9 cellular contexts compared by ENCODE assay signal in the genomic region with DNA sequence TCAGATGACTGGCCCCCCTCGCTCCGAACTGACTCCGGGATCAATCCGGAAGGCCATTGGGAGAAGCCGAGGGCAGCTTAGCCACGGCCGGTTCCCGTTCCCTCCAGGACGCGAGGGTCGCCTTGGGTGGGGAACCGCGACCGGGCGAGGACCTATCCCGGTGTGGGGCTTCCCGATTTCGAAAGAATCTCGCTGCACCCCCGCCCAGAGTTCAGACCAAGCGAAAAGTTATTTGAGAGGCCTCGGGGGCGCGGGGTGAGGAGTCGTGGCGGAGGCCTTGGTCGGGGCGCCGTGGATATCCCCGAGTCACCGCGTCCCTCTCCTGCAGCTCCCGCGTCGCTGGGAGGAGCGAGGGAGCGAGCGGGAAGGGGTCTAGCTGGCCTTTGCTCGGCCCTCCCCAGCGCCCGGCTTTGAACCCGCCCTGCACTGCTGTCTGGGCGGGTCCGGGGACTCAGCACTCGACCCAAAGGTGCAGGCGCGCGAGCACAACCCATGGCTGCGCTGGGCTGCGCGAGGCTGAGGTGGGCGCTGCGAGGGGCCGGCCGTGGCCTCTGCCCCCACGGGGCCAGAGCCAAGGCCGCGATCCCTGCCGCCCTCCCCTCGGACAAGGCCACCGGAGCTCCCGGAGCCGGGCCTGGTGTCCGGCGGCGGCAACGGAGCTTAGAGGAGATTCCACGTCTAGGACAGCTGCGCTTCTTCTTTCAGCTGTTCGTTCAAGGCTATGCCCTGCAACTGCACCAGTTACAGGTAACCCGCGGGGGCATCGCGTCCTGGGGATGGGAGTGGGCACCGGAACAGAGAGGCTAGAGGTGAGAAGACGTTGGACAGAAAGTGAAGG. TPM values are rescaled to one million over a fixed set of nuclear protein-coding genes. Genes with fewer than 3 reads are reported as not detected.
DNase-seq lines count a peak whose midpoint lies in the region; ATAC-seq, FAIRE-seq and TF ChIP-seq lines count a peak whose summit lies in the region.
"Had no signal": no experiment of that assay in that cellular context is flagged by ENCODE, and none has a peak within 500 bp of the region (broad histone marks: within the 10 kb centered on the region; RNA-seq: fewer than 3 reads in every experiment).

A gene (plus strand): TSS at position 457 of the 838 bp plus-strand sequence. CDS start 36 bp downstream, at position 493.

- H3K9me3 Mint-ChIP-seq in endodermal cell = peaks cover 9% of the 10 kb centered on the region

- peak within 1 kb of the TSS; percentile 75 for H3K9ac ChIP-seq in endodermal cell (ENCODE audit: extremely low read depth, low read length, poor library complexity, severe bottlenecking)

- peak within 1 kb of the TSS; percentile 81 for H3K4me3 Mint-ChIP-seq in endodermal cell

- H3K9me3 ChIP-seq in endodermal cell (ENCODE audit: control insufficient read depth, low read length) = peaks cover 12% of the 10 kb centered on the region

- peaks cover 2% of the 10 kb centered on the region for H3K4me1 ChIP-seq in endodermal cell (ENCODE audit: control insufficient read depth, insufficient read depth, low read length)

- no peak for FAIRE-seq in HTR-8/SVneo (lab: Jason Lieb, UNC)
- FAIRE-seq: colon had no signal

- WGBS in endodermal cell (ENCODE audit: insufficient coverage in 1 of 2, insufficient read length in 1 of 2), 2 experiments = 3 to 4% methylated on average over 28 to 76 of the region's 76 CpGs

- POLR2A ChIA-PET in BJ (lab: Charles Lee) = no interaction called here

- peak within 1 kb of the TSS; percentile 86 for H3K27ac Mint-ChIP-seq in endodermal cell

- TF ChIP-seq CTCF in BJ (IDR thresholded peaks at IDR 0.05; ENCODE audit: insufficient read depth, low read depth, low read length) = no peak
- no peak for TF ChIP-seq CTCF in endodermal cell (conservative IDR thresholded peaks at IDR 0.05)

- peak within 1 kb of the TSS; percentile 61 for H3K4me3 ChIP-seq in BJ (ENCODE audit: low read depth, low read length)
- H3K4me3 ChIP-seq in endodermal cell (ENCODE audit: low read length) = peak within 1 kb of the TSS; percentile 80

- CTCF ChIA-PET in BJ (lab: Yijun Ruan, JAX) = interaction anchor here (0.6 to 1.5 kb wide), 4 partner anchors 24 to 66 kb away, joined by 3 read pairs; no protein-coding TSS in a partner anchor

- H3K4me1 Mint-ChIP-seq in endodermal cell = peaks cover 38% of the 10 kb centered on the region

- DNase-seq in BJ (ENCODE audit: low read depth) (no peak), NCI-H1105 (lab: John Stamatoyannopoulos, UW) (peak; percentile 48), endodermal cell (peak; percentile 86), lung microvascular endothelial cell (ENCODE audit: low read depth in 2 of 2) (peak; percentile 40), superior temporal gyrus (ENCODE audit: extremely low spot score) (peak; percentile 68), HTR-8/SVneo (ENCODE audit: insufficient read length, low spot score) (no peak)

- no peaks in the 10 kb centered on the region; the same call in 1 of the 2 replicates for H3K36me3 ChIP-seq in BJ (ENCODE audit: control insufficient read depth, insufficient read depth, low read length)
- no peaks in the 10 kb centered on the region for H3K36me3 ChIP-seq in endodermal cell (ENCODE audit: control insufficient read depth, insufficient read depth, low read length)

- H3K27me3 ChIP-seq in BJ (ENCODE audit: control insufficient read depth, insufficient read depth, low read length) (no peaks in the 10 kb centered on the region), endodermal cell (ENCODE audit: control insufficient read depth, insufficient read depth, low read length, poor library complexity, severe bottlenecking) (no peaks in the 10 kb centered on the region)

- H3K27ac ChIP-seq in endodermal cell (ENCODE audit: low read depth, low read length) = no peak within 1 kb of the TSS

- H3K27me3 Mint-ChIP-seq in endodermal cell (ENCODE audit: insufficient read depth) = peaks cover 10% of the 10 kb centered on the region

- peaks cover 13% of the 10 kb centered on the region for H3K36me3 Mint-ChIP-seq in endodermal cell (ENCODE audit: low read depth)

- no peak for ATAC-seq in activated CD4-positive, CD25-positive, alpha-beta regulatory T cell treated with anti-CD3 and anti-CD28 coated beads, Interleukin-2, amount 50 U/mL, for 24 hours
- no peak for ATAC-seq in HG02981 (IDR thresholded peaks at IDR 0.05; ENCODE audit: unreplicated experiment)

RNA-seq across cellular contexts. Expression of the gene that starts here (rescaled TPM):
- polyA plus RNA-seq in BJ (2011; rRNA removed) = 17.2 and 26.8 TPM in 2 replicates
- 8.5 and 11.2 TPM in 2 replicates for polyA minus RNA-seq in BJ (2011; rRNA and poly(A)+ RNA removed)
- 10 to 100 TPM; 32.8 to 53.7 TPM for total RNA-seq in endodermal cell
- polyA plus RNA-seq in endodermal cell (2013, experiment 1 of 2) = 14.5 TPM
- polyA plus RNA-seq in endodermal cell (2013, experiment 2 of 2) = 14.4 TPM
- total RNA-seq in lung microvascular endothelial cell = 5.0 and 7.1 TPM in 2 replicates

Comparison
In these comparisons a context has a peak if more than half of its experiments do, and no peak if none do; other contexts are left out.
1. DNase-seq: peak in NCI-H1105 (single experiment), endodermal cell (single experiment), lung microvascular endothelial cell (2 of 2) and superior temporal gyrus (single experiment); none in BJ (single experiment) and HTR-8/SVneo (single experiment).